1 cellular context compared by ENCODE assay signal in genomic region chr1:47441450-47442106, GRCh38.
TF ChIP-seq lines count a peak whose summit lies in the region.

No MANE protein-coding gene starts in this region.

TF ChIP-seq in H1, 55 proteins besides CTCF, POLR2A, EP300 and RAD21 (continued from another document):
- no peak for TF ChIP-seq RFX5 (IDR thresholded peaks at IDR 0.05; ENCODE audit: borderline replicate concordance, low read depth, low read length)
TF ChIP-seq in H1: peak in this region for 2.
